In the genomic region with DNA sequence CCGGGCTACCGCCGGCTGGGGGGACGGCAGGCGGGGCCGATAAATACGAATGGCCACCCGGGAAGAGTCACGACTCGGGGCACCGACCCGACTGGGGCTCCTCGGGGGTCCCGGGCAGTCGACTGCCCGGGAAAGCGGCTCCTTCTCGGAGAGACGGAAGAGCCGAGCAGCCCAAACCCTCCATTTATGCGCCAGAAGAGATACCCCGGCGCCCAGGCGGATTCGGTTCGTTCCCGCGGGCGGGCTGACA, we compare ENCODE assay signal across 8 cellular contexts. TPM values are rescaled to one million over a fixed set of nuclear protein-coding genes. Genes with fewer than 3 reads are reported as not detected.
A peak's percentile ranks its signal among the peaks of the same experiment; 100 is the strongest.
DNase-seq lines count a peak whose midpoint lies in the region; ATAC-seq and TF ChIP-seq lines count a peak whose summit lies in the region.

No MANE protein-coding gene starts in this region.

- TF ChIP-seq CTCF in suprapubic skin (IDR thresholded peaks at IDR 0.05) = no peak

- peak overlapping the region; percentile 69 for H3K4me3 ChIP-seq in suprapubic skin

- H3K27me3 ChIP-seq in suprapubic skin = no peaks in the 10 kb centered on the region

- no peak for DNase-seq in immature natural killer cell
- peak in 1 of 2 donors; percentile 74 for DNase-seq in suprapubic skin (ENCODE audit: low spot score in 2 of 2)
- no peak for DNase-seq in activated effector memory CD4-positive, alpha-beta T cell treated with Interleukin-2 at 50 U/mL for 16 hours
- no peak for DNase-seq in T-helper 9 cell
- DNase-seq in activated CD8-positive, alpha-beta memory T cell treated with anti-CD3 and anti-CD28 coated beads for 24 hours = no peak

- no peaks in the 10 kb centered on the region for H3K36me3 ChIP-seq in suprapubic skin

- H3K4me1 Mint-ChIP-seq in activated T-helper 17 cell treated with anti-CD3 and anti-CD28 coated beads, Interleukin-2, amount 50 U/mL, for 72 hours = peaks cover 13% of the 10 kb centered on the region
- H3K4me1 Mint-ChIP-seq in immature natural killer cell = peaks cover 24 to 44% of the 10 kb centered on the region in 2 donors

- TF ChIP-seq POLR2A in suprapubic skin (IDR thresholded peaks at IDR 0.05) = no peak

- WGBS in suprapubic skin = 0% methylated on average over 18 of the region's 29 CpGs

- TF ChIP-seq EP300 in suprapubic skin (IDR thresholded peaks at IDR 0.05) = no peak

- ATAC-seq in GM19351 (IDR thresholded peaks at IDR 0.05; ENCODE audit: unreplicated experiment) = peak; percentile 26
- peak; percentile 19 for ATAC-seq in HG03045 (IDR thresholded peaks at IDR 0.05; ENCODE audit: unreplicated experiment)
- ATAC-seq in activated T-helper 17 cell treated with anti-CD3 and anti-CD28 coated beads, Interleukin-2, amount 50 U/mL, for 72 hours (replicated peaks) = no peak

- peak overlapping the region; percentile 82 for H3K27ac ChIP-seq in suprapubic skin

- H3K36me3 Mint-ChIP-seq in activated T-helper 17 cell treated with anti-CD3 and anti-CD28 coated beads, Interleukin-2, amount 50 U/mL, for 72 hours (ENCODE audit: low read depth) = peaks cover 40% of the 10 kb centered on the region
- H3K36me3 Mint-ChIP-seq in immature natural killer cell = peaks cover 0 to 8% (median 3%) of the 10 kb centered on the region in 3 donors

- peak overlapping the region; percentile 93 for H3K27ac Mint-ChIP-seq in activated T-helper 17 cell treated with anti-CD3 and anti-CD28 coated beads, Interleukin-2, amount 50 U/mL, for 72 hours
- peak overlapping the region; percentile 88 to 98 (median 96) for H3K27ac Mint-ChIP-seq in immature natural killer cell

- peaks cover under 1% of the 10 kb centered on the region for H3K9me3 Mint-ChIP-seq in activated T-helper 17 cell treated with anti-CD3 and anti-CD28 coated beads, Interleukin-2, amount 50 U/mL, for 72 hours
- no peaks in the 10 kb centered on the region for H3K9me3 Mint-ChIP-seq in immature natural killer cell

- peaks cover 7% of the 10 kb centered on the region for H3K4me1 ChIP-seq in suprapubic skin

- peak overlapping the region; percentile 92 for H3K4me3 Mint-ChIP-seq in activated T-helper 17 cell treated with anti-CD3 and anti-CD28 coated beads, Interleukin-2, amount 50 U/mL, for 72 hours
- H3K4me3 Mint-ChIP-seq in immature natural killer cell = peak overlapping the region; percentile 93 to 98 (median 95)

- no peaks in the 10 kb centered on the region for H3K27me3 Mint-ChIP-seq in activated T-helper 17 cell treated with anti-CD3 and anti-CD28 coated beads, Interleukin-2, amount 50 U/mL, for 72 hours
- peaks cover 9 to 19% (median 17%) of the 10 kb centered on the region in 3 donors for H3K27me3 Mint-ChIP-seq in immature natural killer cell (ENCODE audit: low read depth in 3 of 3)

- no peaks in the 10 kb centered on the region for H3K9me3 ChIP-seq in suprapubic skin

RNA-seq across cellular contexts. Expression of a gene that starts 0.4 kb away (rescaled TPM):
- 10 to 100 TPM; 13.8 to 22.5 TPM for total RNA-seq in activated T-helper 17 cell treated with anti-CD3 and anti-CD28 coated beads, Interleukin-2, amount 50 U/mL, for 72 hours
- 1 to 10 TPM in 2 of 3 donors, under 1 TPM in 1; 0.05 to 7.9 (median 2.1) TPM for polyA plus RNA-seq in immature natural killer cell
- 10 to 100 TPM in 1 of 4 donors, 1 to 10 TPM in 3; 4.3 to 20.3 (median 9.6) TPM for total RNA-seq in suprapubic skin

RNA-seq across cellular contexts. Expression of a gene that starts 44.2 kb away (rescaled TPM):
- 100 to 1,000 TPM in 1 of 2 donors, 10 to 100 TPM in 1; 44.4 to 126 TPM for total RNA-seq in activated T-helper 17 cell treated with anti-CD3 and anti-CD28 coated beads, Interleukin-2, amount 50 U/mL, for 72 hours
- polyA plus RNA-seq in immature natural killer cell = 10 to 100 TPM in 1 of 3 donors, 1 to 10 TPM in 2; 1.3 to 11.6 (median 4.9) TPM
- total RNA-seq in suprapubic skin = 100 to 1,000 TPM in 1 of 4 donors, 10 to 100 TPM in 3; 24.6 to 116 (median 29.3) TPM
